ENCODE assay signal across 17 cellular contexts in genomic region chr19:40575326-40575725, GRCh38. TPM values are rescaled to one million over a fixed set of nuclear protein-coding genes. Genes with fewer than 3 reads are reported as not detected.
A peak's percentile ranks its signal among the peaks of the same experiment; 100 is the strongest.
DNase-seq lines count a peak whose midpoint lies in the region; ATAC-seq, FAIRE-seq and TF ChIP-seq lines count a peak whose summit lies in the region.
"Had no signal": no experiment of that assay in that cellular context is flagged by ENCODE, and none has a peak within 500 bp of the region (broad histone marks: within the 10 kb centered on the region; RNA-seq: fewer than 3 reads in every experiment).

No MANE protein-coding gene starts in this region.

- peaks cover under 1% of the 10 kb centered on the region for H3K27me3 ChIP-seq in HUES64 (ENCODE audit: insufficient read depth, low read length)
- peaks cover 0 to under 1% (median under 1%) of the 10 kb centered on the region in 4 experiments; a peak in 2 of 7 replicates for H3K27me3 ChIP-seq in H1 (replicated peaks in 1 of 4; ENCODE audit: control insufficient read depth in 3 of 4, extremely low read depth in 1 of 4, insufficient read depth in 3 of 4, low read length in 3 of 4)
- no peaks in the 10 kb centered on the region for H3K27me3 ChIP-seq in right atrium auricular region
- H3K27me3 ChIP-seq: esophagus muscularis mucosa had no signal

- intact Hi-C loops in activated CD4-positive, alpha-beta T cell treated with anti-CD3 and anti-CD28 coated beads, Interleukin-2, amount 10 ng/mL, durations not matched to agents 24 days and 14 days (cut with micrococcal nuclease): no loop called here

- no peak for DNase-seq in activated CD4-positive, alpha-beta T cell treated with anti-CD3 and anti-CD28 coated beads, Interleukin-2, amount 10 ng/mL, durations not matched to agents 24 days and 14 days
- no peak for DNase-seq in activated CD4-positive, alpha-beta T cell treated with anti-CD3 and anti-CD28 coated beads for 4 hours
- DNase-seq in H1 (ENCODE audit: low read depth in 1 of 2, low spot score in 2 of 2) (peak in 1 of 2 experiments; percentile 50), neural crest cell (ENCODE audit: low read depth, low spot score) (no peak), NCI-H1436 treated with DMSO at 0.1 percent for 48 hours (lab: John Stamatoyannopoulos, UW) (no peak), right atrium auricular region (ENCODE audit: low spot score) (no peak)
- DNase-seq: activated effector memory CD4-positive, alpha-beta T cell treated with Interleukin-2 at 50 U/mL for 16 hours; Caco-2; GDM1; left ventricle myocardium inferior; MV-4-11; NCI-H748 treated with DMSO at 0.1 percent for 48 hours; retina had no signal

- TF ChIP-seq CTCF in H1 (IDR thresholded peaks at IDR 0.05; ENCODE audit: control extremely low read depth in 1 of 3, insufficient read depth in 1 of 3, low read depth in 1 of 3, low read length in 3 of 3): no peak
- TF ChIP-seq CTCF in neural crest cell (conservative IDR thresholded peaks at IDR 0.05): no peak
- TF ChIP-seq CTCF in right atrium auricular region (IDR thresholded peaks at IDR 0.05): no peak

- peak overlapping the region; percentile 72; the same call in 1 of the 2 replicates for H2BK15ac ChIP-seq in H1 (ENCODE audit: low read length)

- H3K9ac ChIP-seq in HUES64 (ENCODE audit: low read depth, low read length): no peak overlapping the region
- H3K9ac ChIP-seq in H1 (replicated peaks in 1 of 4; ENCODE audit: extremely low read depth in 1 of 4, low read depth in 3 of 4, low read length in 3 of 4): no peak overlapping the region; a peak in 1 of 7 replicates

- no peak overlapping the region for H3K4ac ChIP-seq in H1 (replicated peaks; ENCODE audit: insufficient read length, low read depth, low read length)

- H4K91ac ChIP-seq in H1 (replicated peaks; ENCODE audit: insufficient read length, low read length): no peak overlapping the region

- H2BK12ac ChIP-seq in H1 (ENCODE audit: low read depth, low read length): 0 out of 2 replicates have a peak overlapping the region, but pooled peaks have one; percentile 17

- peaks cover 11% of the 10 kb centered on the region; the same call in 1 of the 2 replicates for H3K23me2 ChIP-seq in H1 (ENCODE audit: low read depth, low read length)

- WGBS in HUES64: 73% methylated on average over 18 of the region's 18 CpGs
- 62% methylated on average over 18 of the region's 18 CpGs; no CpG with 5 or more reads in 1 of the 2 experiments for WGBS in H1 (ENCODE audit: extremely low coverage in 1 of 2, insufficient coverage in 1 of 2, insufficient read length in 1 of 2, insufficient replicate concordance in 2 of 2, low coverage in 1 of 2, low lambda C conversion rate in 2 of 2, missing lambda C conversion rate in 1 of 2), 2 experiments

- TF ChIP-seq RAD21 in H1 (IDR thresholded peaks at IDR 0.05 in 1 of 2, conservative IDR thresholded peaks at IDR 0.05 in 1 of 2; ENCODE audit: low read depth in 2 of 2, low read length in 2 of 2): no peak

- peaks cover 21% of the 10 kb centered on the region for H3K4me1 Mint-ChIP-seq in activated CD4-positive, alpha-beta T cell treated with anti-CD3 and anti-CD28 coated beads, Interleukin-2, amount 10 ng/mL, durations not matched to agents 24 days and 14 days
- peaks cover 22% of the 10 kb centered on the region for H3K4me1 Mint-ChIP-seq in neural crest cell

- H3K18ac ChIP-seq in H1 (ENCODE audit: extremely low read depth, low read length): no peak overlapping the region

- H3K27ac Mint-ChIP-seq in activated CD4-positive, alpha-beta T cell treated with anti-CD3 and anti-CD28 coated beads, Interleukin-2, amount 10 ng/mL, durations not matched to agents 24 days and 14 days: no peak overlapping the region
- H3K27ac Mint-ChIP-seq in neural crest cell (ENCODE audit: unreplicated experiment): no peak overlapping the region

- peaks cover 3% of the 10 kb centered on the region for H3K9me3 Mint-ChIP-seq in activated CD4-positive, alpha-beta T cell treated with anti-CD3 and anti-CD28 coated beads, Interleukin-2, amount 10 ng/mL, durations not matched to agents 24 days and 14 days
- H3K9me3 Mint-ChIP-seq in neural crest cell: peaks cover 5% of the 10 kb centered on the region

- peak overlapping the region; percentile 47 for H3K4me3 Mint-ChIP-seq in activated CD4-positive, alpha-beta T cell treated with anti-CD3 and anti-CD28 coated beads, Interleukin-2, amount 10 ng/mL, durations not matched to agents 24 days and 14 days
- peak overlapping the region; percentile 80 for H3K4me3 Mint-ChIP-seq in neural crest cell

- ATAC-seq in HG02763 (IDR thresholded peaks at IDR 0.05; ENCODE audit: unreplicated experiment): no peak
- ATAC-seq: HepG2 had no signal

- H3K27ac ChIP-seq in HUES64 (ENCODE audit: low read depth, low read length): no peak overlapping the region
- H3K27ac ChIP-seq in H1 (ENCODE audit: low read depth, low read length): no peak overlapping the region
- H3K27ac ChIP-seq in right atrium auricular region: no peak overlapping the region
- H3K27ac ChIP-seq: esophagus muscularis mucosa had no signal

- no peak overlapping the region for H2AFZ ChIP-seq in H1 (ENCODE audit: low read length)

- H3K9me3 ChIP-seq in HUES64 (ENCODE audit: insufficient read depth, low read depth, low read length) (no peaks in the 10 kb centered on the region), H1 (ENCODE audit: insufficient read depth in 2 of 2, low read depth in 1 of 2, low read length in 1 of 2) (no peaks in the 10 kb centered on the region), right atrium auricular region (no peaks in the 10 kb centered on the region)
- H3K9me3 ChIP-seq: Caco-2, esophagus muscularis mucosa, left ventricle myocardium inferior had no signal

- H2BK120ac ChIP-seq in H1 (replicated peaks; ENCODE audit: low read depth, low read length): no peak overlapping the region

- TF ChIP-seq EP300 in H1 (IDR thresholded peaks at IDR 0.05; ENCODE audit: borderline replicate concordance in 1 of 2, low read depth in 2 of 2, low read length in 2 of 2): no peak

- CTCF ChIA-PET in H1 (lab: Charles Lee; ENCODE audit: partially characterized antibody): interaction anchor here (0.7 to 1.9 kb wide), 8 partner anchors 20 to 59 kb away, joined by 3 to 6 read pairs (median 4); partner anchors contain the start of gene LTBP4

- no peak overlapping the region for H2AK5ac ChIP-seq in H1 (ENCODE audit: low read depth, low read length)

- no peaks in the 10 kb centered on the region for H3K4me1 ChIP-seq in HUES64 (ENCODE audit: insufficient read depth, low read length)
- H3K4me1 ChIP-seq in H1 (replicated peaks in 1 of 4; ENCODE audit: control insufficient read depth in 3 of 4, insufficient read depth in 4 of 4, low read length in 3 of 4): peaks cover 2 to 8% (median 5%) of the 10 kb centered on the region in 4 experiments
- peaks cover 0 to 22% of the 10 kb centered on the region in 2 donors for H3K4me1 ChIP-seq in right atrium auricular region

- H4K5ac ChIP-seq in H1 (ENCODE audit: insufficient read length, low read depth, low read length): no peak overlapping the region

- no peak overlapping the region for H2BK20ac ChIP-seq in H1 (ENCODE audit: low read length)

- H3K14ac ChIP-seq in H1 (ENCODE audit: insufficient read length): no peak overlapping the region

- peaks cover 11% of the 10 kb centered on the region for H3K36me3 ChIP-seq in HUES64 (ENCODE audit: insufficient read depth, low read length)
- H3K36me3 ChIP-seq in H1 (ENCODE audit: control insufficient read depth in 2 of 4, insufficient read depth in 4 of 4, low read length in 3 of 4): peaks cover 0 to 8% (median 3%) of the 10 kb centered on the region in 4 experiments; a peak in 7 of 8 replicates
- H3K36me3 ChIP-seq in right atrium auricular region: peaks cover 3% of the 10 kb centered on the region

- H3K36me3 Mint-ChIP-seq in activated CD4-positive, alpha-beta T cell treated with anti-CD3 and anti-CD28 coated beads, Interleukin-2, amount 10 ng/mL, durations not matched to agents 24 days and 14 days (ENCODE audit: low read depth): peaks cover 14% of the 10 kb centered on the region
- no peaks in the 10 kb centered on the region for H3K36me3 Mint-ChIP-seq in neural crest cell (ENCODE audit: low read depth)

- no peaks in the 10 kb centered on the region for H3K79me1 ChIP-seq in H1 (ENCODE audit: low read depth, low read length)

- no peaks in the 10 kb centered on the region for H3K27me3 Mint-ChIP-seq in activated CD4-positive, alpha-beta T cell treated with anti-CD3 and anti-CD28 coated beads, Interleukin-2, amount 10 ng/mL, durations not matched to agents 24 days and 14 days
- peaks cover 11% of the 10 kb centered on the region for H3K27me3 Mint-ChIP-seq in neural crest cell (ENCODE audit: low read depth)

- peak overlapping the region; percentile 82 for H3K4me3 ChIP-seq in HUES64 (ENCODE audit: low read length)
- H3K4me3 ChIP-seq in H1 (ENCODE audit: extremely low read depth in 1 of 4, insufficient read depth in 2 of 4, low read depth in 3 of 4, low read length in 4 of 4): peak overlapping the region; percentile 67 to 96 (median 80); a peak in 6 of 8 replicates
- no peak overlapping the region for H3K4me3 ChIP-seq in right atrium auricular region

- H3K56ac ChIP-seq in H1 (replicated peaks; ENCODE audit: insufficient read length, low read depth, low read length): no peak overlapping the region

- no peak for TF ChIP-seq POLR2A in H1 (IDR thresholded peaks at IDR 0.05; ENCODE audit: control extremely low read depth in 1 of 2, low read depth in 2 of 2, low read length in 2 of 2)

- no peaks in the 10 kb centered on the region for H3K79me2 ChIP-seq in H1 (ENCODE audit: control insufficient read depth in 1 of 2, insufficient read depth in 2 of 2, low read length in 2 of 2)

- H4K20me1 ChIP-seq in H1 (replicated peaks in 1 of 2; ENCODE audit: control insufficient read depth in 1 of 2, insufficient read depth in 2 of 2, low read length in 2 of 2): no peaks in the 10 kb centered on the region

- POLR2A ChIA-PET in H1 (lab: Charles Lee; ENCODE audit: partially characterized antibody): interaction anchor here (0.7 to 1.7 kb wide), 7 partner anchors 19 to 649 kb away, joined by 3 to 4 read pairs (median 3); no protein-coding TSS in a partner anchor

- no peak overlapping the region for H3K23ac ChIP-seq in H1 (ENCODE audit: insufficient read length)

- no peak overlapping the region for H2BK5ac ChIP-seq in H1 (ENCODE audit: low read depth, low read length)

- no peak for FAIRE-seq in H1 (lab: Jason Lieb, UNC)
- FAIRE-seq: HepG2 had no signal

- peak overlapping the region; percentile 90 to 93 for H3K4me2 ChIP-seq in H1 (ENCODE audit: insufficient read depth in 1 of 2, low read depth in 2 of 2, low read length in 2 of 2)

- 0 out of 2 replicates have a peak overlapping the region, but pooled peaks have one; percentile 69 for H4K8ac ChIP-seq in H1 (ENCODE audit: extremely low read depth, insufficient read depth, low read length)

RNA-seq across cellular contexts. Expression of gene SHKBP1, which starts 1.3 kb away (rescaled TPM):
- 111 and 113 TPM in 2 replicates for total RNA-seq in activated CD4-positive, alpha-beta T cell treated with anti-CD3 and anti-CD28 coated beads, Interleukin-2, amount 10 ng/mL, durations not matched to agents 24 days and 14 days
- polyA plus RNA-seq in HUES64 (2013, experiment 1 of 2): 48.2 TPM
- polyA plus RNA-seq in HUES64 (2013, experiment 2 of 2): 72.7 TPM
- total RNA-seq in H1 (2021; fragmentation: NEBNext Ultra II Directional; extraction: Animal tissue kit (Norgen Biotek cat#: 25700)): 72.8 and 74.6 TPM in 2 replicates
- polyA plus RNA-seq in H1 (2011; rRNA removed): 98.8 and 158 TPM in 2 replicates
- 81.1 TPM for polyA plus RNA-seq in H1 (2011; cell fraction: cytosol; rRNA removed)
- 207 TPM for polyA plus RNA-seq in H1 (2011; cell fraction: nucleus; rRNA removed)
- 79.8 to 106 TPM (median 102 TPM) in 4 replicates for polyA plus RNA-seq in H1 (2012, experiment 1 of 2)
- 95.8 TPM for polyA plus RNA-seq in H1 (2012, experiment 2 of 2)
- 79.2 TPM for polyA plus RNA-seq in H1 (2013, experiment 1 of 2)
- 73.3 TPM for polyA plus RNA-seq in H1 (2013, experiment 2 of 2)
- polyA minus RNA-seq in H1 (2011; rRNA and poly(A)+ RNA removed): 44.1 and 59.2 TPM in 2 replicates
- 83.1 TPM for polyA minus RNA-seq in H1 (2011; cell fraction: cytosol; rRNA and poly(A)+ RNA removed)
- polyA minus RNA-seq in H1 (2011; cell fraction: nucleus; rRNA and poly(A)+ RNA removed): 68.1 TPM
- total RNA-seq in neural crest cell (72.0 and 76.3 TPM in 2 replicates), right atrium auricular region (10 to 100 TPM; 15.8 to 35.6 TPM)

RNA-seq across cellular contexts. Expression of gene LTBP4, which starts 25.8 kb away (rescaled TPM):
- total RNA-seq in activated CD4-positive, alpha-beta T cell treated with anti-CD3 and anti-CD28 coated beads, Interleukin-2, amount 10 ng/mL, durations not matched to agents 24 days and 14 days: 123 and 126 TPM in 2 replicates
- 46.5 TPM for polyA plus RNA-seq in HUES64 (2013, experiment 1 of 2)
- 64.4 TPM for polyA plus RNA-seq in HUES64 (2013, experiment 2 of 2)
- total RNA-seq in H1 (2021; fragmentation: NEBNext Ultra II Directional; extraction: Animal tissue kit (Norgen Biotek cat#: 25700)): 75.3 and 77.1 TPM in 2 replicates
- polyA plus RNA-seq in H1 (2011; rRNA removed): 54.5 and 111 TPM in 2 replicates
- polyA plus RNA-seq in H1 (2011; cell fraction: cytosol; rRNA removed): 68.6 TPM
- 270 TPM for polyA plus RNA-seq in H1 (2011; cell fraction: nucleus; rRNA removed)
- polyA plus RNA-seq in H1 (2012, experiment 1 of 2): 51.9 to 154 TPM (median 115 TPM) in 4 replicates
- 94.0 TPM for polyA plus RNA-seq in H1 (2012, experiment 2 of 2)
- polyA plus RNA-seq in H1 (2013, experiment 1 of 2): 67.1 TPM
- 56.9 TPM for polyA plus RNA-seq in H1 (2013, experiment 2 of 2)
- polyA minus RNA-seq in H1 (2011; rRNA and poly(A)+ RNA removed): 21.2 and 23.9 TPM in 2 replicates
- 61.7 TPM for polyA minus RNA-seq in H1 (2011; cell fraction: cytosol; rRNA and poly(A)+ RNA removed)
- 58.2 TPM for polyA minus RNA-seq in H1 (2011; cell fraction: nucleus; rRNA and poly(A)+ RNA removed)
- total RNA-seq in neural crest cell (125 TPM in 2 replicates), right atrium auricular region (100 to 1,000 TPM; 152 to 257 TPM)

Comparison
In these comparisons a context has a peak if more than half of its experiments do, and no peak if none do; other contexts are left out.
1. H3K4me3 ChIP-seq: peak in HUES64 (single experiment) and H1 (4 of 4); none in right atrium auricular region (0 of 2).